ENCODE assay signal across 1 cellular context in the genomic region with DNA sequence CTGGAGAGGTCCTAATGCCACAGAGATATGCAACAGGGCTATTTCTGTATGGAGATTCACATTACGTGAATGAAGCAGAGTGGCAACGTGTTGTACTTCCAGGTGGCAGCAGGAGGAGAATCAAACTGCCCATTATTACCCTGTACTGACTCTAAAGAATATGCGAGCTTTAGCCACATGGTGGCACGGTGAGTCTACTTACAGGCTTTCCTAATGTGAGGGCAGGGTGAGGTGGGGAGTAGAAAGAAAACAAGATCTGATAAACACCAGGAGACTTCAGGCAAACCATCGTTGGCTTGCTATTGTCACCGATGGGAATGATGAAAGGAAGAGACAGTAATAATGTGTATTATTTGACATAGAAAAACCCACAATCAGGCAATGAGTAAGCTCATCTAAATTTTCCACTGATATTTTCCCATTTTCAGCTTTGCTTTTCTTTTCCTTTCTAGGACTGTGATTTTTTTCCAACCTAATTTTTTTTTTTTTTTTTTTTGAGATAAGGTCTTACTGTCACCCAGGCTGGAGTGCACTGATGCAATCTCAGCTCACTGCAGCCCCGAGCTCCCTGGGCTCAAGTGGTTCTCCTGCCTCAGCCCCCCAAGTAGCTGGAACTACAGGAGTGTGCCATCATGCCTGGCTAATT.
A peak's percentile ranks its signal among the peaks of the same experiment; 100 is the strongest.
TF ChIP-seq lines count a peak whose summit lies in the region.

No MANE protein-coding gene starts in this region.

TF ChIP-seq in HepG2, 621 proteins besides CTCF, POLR2A, EP300 and RAD21 (continued from another document and continues in another):
- TF ChIP-seq, protein P1, sequence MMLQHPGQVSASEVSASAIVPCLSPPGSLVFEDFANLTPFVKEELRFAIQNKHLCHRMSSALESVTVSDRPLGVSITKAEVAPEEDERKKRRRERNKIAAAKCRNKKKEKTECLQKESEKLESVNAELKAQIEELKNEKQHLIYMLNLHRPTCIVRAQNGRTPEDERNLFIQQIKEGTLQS (CRISPR knock-in tag; IDR thresholded peaks at IDR 0.05), result no peak
- TF ChIP-seq STAT5B (CRISPR knock-in tag; IDR thresholded peaks at IDR 0.05) (no peak), ZFX (CRISPR knock-in tag; IDR thresholded peaks at IDR 0.05; ENCODE audit: low read depth) (peak; percentile 24; the same call in 1 of the 2 replicates), ATM (IDR thresholded peaks at IDR 0.05; ENCODE audit: borderline replicate concordance) (no peak), ERF (CRISPR knock-in tag; IDR thresholded peaks at IDR 0.05) (peak; percentile 76), GABPB1 (CRISPR knock-in tag; IDR thresholded peaks at IDR 0.05) (peak; percentile 16; the same call in 1 of the 2 replicates), SAP130 (CRISPR knock-in tag; IDR thresholded peaks at IDR 0.05; ENCODE audit: low read depth) (peak; percentile 67), FOXA3 (CRISPR knock-in tag; IDR thresholded peaks at IDR 0.05) (peak; percentile 41; the same call in 1 of the 2 replicates), MED1 (CRISPR knock-in tag; IDR thresholded peaks at IDR 0.05) (0 out of 2 replicates have a peak, but pooled peaks have one; percentile 36), ZNF607 (CRISPR knock-in tag; IDR thresholded peaks at IDR 0.05; ENCODE audit: borderline replicate concordance) (no peak; the same call in 1 of the 2 replicates), EHMT2 (IDR thresholded peaks at IDR 0.05; ENCODE audit: borderline replicate concordance, low read depth, low read length) (no peak), EED (CRISPR knock-in tag; IDR thresholded peaks at IDR 0.05) (no peak), ZNF143 (CRISPR knock-in tag; IDR thresholded peaks at IDR 0.05) (no peak), SNAPC2 (CRISPR knock-in tag; IDR thresholded peaks at IDR 0.05) (no peak), ZNF777 (CRISPR knock-in tag; IDR thresholded peaks at IDR 0.05) (no peak), MBD4 (IDR thresholded peaks at IDR 0.05; ENCODE audit: borderline replicate concordance, low read length) (no peak), ZNF335 (CRISPR knock-in tag; IDR thresholded peaks at IDR 0.05) (0 out of 2 replicates have a peak, but pooled peaks have one; percentile 46), NFRKB (IDR thresholded peaks at IDR 0.05) (no peak), ZNF891 (CRISPR knock-in tag; IDR thresholded peaks at IDR 0.05) (no peak), BORCS8-MEF2B (CRISPR knock-in tag; IDR thresholded peaks at IDR 0.05) (no peak), ARNT2 (CRISPR knock-in tag; IDR thresholded peaks at IDR 0.05; ENCODE audit: low read depth) (no peak), NFE2L2 (IDR thresholded peaks at IDR 0.05; ENCODE audit: low read length) (no peak)
- TF ChIP-seq, protein P2, sequence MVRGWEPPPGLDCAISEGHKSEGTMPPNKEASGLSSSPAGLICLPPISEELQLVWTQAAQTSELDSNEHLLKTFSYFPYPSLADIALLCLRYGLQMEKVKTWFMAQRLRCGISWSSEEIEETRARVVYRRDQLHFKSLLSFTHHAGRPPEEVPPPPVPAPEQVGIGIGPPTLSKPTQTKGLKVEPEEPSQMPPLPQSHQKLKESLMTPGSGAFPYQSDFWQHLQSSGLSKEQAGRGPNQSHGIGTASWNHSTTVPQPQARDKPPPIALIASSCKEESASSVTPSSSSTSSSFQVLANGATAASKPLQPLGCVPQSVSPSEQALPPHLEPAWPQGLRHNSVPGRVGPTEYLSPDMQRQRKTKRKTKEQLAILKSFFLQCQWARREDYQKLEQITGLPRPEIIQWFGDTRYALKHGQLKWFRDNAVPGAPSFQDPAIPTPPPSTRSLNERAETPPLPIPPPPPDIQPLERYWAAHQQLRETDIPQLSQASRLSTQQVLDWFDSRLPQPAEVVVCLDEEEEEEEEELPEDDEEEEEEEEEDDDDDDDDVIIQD (CRISPR knock-in tag; IDR thresholded peaks at IDR 0.05; ENCODE audit: low read depth), result 0 out of 2 replicates have a peak, but pooled peaks have one; percentile 65
- TF ChIP-seq, protein P3, sequence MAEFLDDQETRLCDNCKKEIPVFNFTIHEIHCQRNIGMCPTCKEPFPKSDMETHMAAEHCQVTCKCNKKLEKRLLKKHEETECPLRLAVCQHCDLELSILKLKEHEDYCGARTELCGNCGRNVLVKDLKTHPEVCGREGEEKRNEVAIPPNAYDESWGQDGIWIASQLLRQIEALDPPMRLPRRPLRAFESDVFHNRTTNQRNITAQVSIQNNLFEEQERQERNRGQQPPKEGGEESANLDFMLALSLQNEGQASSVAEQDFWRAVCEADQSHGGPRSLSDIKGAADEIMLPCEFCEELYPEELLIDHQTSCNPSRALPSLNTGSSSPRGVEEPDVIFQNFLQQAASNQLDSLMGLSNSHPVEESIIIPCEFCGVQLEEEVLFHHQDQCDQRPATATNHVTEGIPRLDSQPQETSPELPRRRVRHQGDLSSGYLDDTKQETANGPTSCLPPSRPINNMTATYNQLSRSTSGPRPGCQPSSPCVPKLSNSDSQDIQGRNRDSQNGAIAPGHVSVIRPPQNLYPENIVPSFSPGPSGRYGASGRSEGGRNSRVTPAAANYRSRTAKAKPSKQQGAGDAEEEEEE (CRISPR knock-in tag; IDR thresholded peaks at IDR 0.05; ENCODE audit: borderline replicate concordance), result no peak
- TF ChIP-seq, protein P4, sequence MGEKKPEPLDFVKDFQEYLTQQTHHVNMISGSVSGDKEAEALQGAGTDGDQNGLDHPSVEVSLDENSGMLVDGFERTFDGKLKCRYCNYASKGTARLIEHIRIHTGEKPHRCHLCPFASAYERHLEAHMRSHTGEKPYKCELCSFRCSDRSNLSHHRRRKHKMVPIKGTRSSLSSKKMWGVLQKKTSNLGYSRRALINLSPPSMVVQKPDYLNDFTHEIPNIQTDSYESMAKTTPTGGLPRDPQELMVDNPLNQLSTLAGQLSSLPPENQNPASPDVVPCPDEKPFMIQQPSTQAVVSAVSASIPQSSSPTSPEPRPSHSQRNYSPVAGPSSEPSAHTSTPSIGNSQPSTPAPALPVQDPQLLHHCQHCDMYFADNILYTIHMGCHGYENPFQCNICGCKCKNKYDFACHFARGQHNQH (CRISPR knock-in tag; IDR thresholded peaks at IDR 0.05), result 0 out of 2 replicates have a peak, but pooled peaks have one; percentile 54
- TF ChIP-seq, protein P5, sequence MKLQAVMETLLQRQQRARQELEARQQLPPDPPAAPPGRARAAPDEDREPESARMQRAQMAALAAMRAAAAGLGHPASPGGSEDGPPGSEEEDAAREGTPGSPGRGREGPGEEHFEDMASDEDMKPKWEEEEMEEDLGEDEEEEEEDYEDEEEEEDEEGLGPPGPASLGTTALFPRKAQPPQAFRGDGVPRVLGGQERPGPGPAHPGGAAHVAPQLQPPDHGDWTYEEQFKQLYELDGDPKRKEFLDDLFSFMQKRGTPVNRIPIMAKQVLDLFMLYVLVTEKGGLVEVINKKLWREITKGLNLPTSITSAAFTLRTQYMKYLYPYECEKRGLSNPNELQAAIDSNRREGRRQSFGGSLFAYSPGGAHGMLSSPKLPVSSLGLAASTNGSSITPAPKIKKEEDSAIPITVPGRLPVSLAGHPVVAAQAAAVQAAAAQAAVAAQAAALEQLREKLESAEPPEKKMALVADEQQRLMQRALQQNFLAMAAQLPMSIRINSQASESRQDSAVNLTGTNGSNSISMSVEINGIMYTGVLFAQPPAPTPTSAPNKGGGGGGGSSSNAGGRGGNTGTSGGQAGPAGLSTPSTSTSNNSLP (IDR thresholded peaks at IDR 0.05; ENCODE audit: low read depth, low read length), result peak; percentile 39; the same call in 1 of the 2 replicates
- TF ChIP-seq, protein P6, sequence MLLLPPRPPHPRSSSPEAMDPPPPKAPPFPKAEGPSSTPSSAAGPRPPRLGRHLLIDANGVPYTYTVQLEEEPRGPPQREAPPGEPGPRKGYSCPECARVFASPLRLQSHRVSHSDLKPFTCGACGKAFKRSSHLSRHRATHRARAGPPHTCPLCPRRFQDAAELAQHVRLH (CRISPR knock-in tag; IDR thresholded peaks at IDR 0.05; ENCODE audit: borderline replicate concordance, low read depth), result peak; percentile 51; the same call in 1 of the 2 replicates
- TF ChIP-seq, protein P7, sequence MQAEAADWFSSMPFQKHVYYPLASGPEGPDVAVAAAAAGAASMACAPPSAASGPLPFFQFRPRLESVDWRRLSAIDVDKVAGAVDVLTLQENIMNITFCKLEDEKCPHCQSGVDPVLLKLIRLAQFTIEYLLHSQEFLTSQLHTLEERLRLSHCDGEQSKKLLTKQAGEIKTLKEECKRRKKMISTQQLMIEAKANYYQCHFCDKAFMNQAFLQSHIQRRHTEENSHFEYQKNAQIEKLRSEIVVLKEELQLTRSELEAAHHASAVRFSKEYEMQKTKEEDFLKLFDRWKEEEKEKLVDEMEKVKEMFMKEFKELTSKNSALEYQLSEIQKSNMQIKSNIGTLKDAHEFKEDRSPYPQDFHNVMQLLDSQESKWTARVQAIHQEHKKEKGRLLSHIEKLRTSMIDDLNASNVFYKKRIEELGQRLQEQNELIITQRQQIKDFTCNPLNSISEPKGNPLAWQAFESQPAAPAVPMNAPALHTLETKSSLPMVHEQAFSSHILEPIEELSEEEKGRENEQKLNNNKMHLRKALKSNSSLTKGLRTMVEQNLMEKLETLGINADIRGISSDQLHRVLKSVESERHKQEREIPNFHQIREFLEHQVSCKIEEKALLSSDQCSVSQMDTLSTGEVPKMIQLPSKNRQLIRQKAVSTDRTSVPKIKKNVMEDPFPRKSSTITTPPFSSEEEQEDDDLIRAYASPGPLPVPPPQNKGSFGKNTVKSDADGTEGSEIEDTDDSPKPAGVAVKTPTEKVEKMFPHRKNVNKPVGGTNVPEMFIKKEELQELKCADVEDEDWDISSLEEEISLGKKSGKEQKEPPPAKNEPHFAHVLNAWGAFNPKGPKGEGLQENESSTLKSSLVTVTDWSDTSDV (CRISPR knock-in tag; IDR thresholded peaks at IDR 0.05), result no peak
- TF ChIP-seq, protein P8, sequence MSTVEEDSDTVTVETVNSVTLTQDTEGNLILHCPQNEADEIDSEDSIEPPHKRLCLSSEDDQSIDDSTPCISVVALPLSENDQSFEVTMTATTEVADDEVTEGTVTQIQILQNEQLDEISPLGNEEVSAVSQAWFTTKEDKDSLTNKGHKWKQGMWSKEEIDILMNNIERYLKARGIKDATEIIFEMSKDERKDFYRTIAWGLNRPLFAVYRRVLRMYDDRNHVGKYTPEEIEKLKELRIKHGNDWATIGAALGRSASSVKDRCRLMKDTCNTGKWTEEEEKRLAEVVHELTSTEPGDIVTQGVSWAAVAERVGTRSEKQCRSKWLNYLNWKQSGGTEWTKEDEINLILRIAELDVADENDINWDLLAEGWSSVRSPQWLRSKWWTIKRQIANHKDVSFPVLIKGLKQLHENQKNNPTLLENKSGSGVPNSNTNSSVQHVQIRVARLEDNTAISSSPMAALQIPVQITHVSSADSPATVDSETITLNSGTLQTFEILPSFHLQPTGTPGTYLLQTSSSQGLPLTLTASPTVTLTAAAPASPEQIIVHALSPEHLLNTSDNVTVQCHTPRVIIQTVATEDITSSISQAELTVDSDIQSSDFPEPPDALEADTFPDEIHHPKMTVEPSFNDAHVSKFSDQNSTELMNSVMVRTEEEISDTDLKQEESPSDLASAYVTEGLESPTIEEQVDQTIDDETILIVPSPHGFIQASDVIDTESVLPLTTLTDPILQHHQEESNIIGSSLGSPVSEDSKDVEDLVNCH (CRISPR knock-in tag; IDR thresholded peaks at IDR 0.05), result no peak
- TF ChIP-seq, protein P9, sequence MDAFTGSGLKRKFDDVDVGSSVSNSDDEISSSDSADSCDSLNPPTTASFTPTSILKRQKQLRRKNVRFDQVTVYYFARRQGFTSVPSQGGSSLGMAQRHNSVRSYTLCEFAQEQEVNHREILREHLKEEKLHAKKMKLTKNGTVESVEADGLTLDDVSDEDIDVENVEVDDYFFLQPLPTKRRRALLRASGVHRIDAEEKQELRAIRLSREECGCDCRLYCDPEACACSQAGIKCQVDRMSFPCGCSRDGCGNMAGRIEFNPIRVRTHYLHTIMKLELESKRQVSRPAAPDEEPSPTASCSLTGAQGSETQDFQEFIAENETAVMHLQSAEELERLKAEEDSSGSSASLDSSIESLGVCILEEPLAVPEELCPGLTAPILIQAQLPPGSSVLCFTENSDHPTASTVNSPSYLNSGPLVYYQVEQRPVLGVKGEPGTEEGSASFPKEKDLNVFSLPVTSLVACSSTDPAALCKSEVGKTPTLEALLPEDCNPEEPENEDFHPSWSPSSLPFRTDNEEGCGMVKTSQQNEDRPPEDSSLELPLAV (CRISPR knock-in tag; conservative IDR thresholded peaks at IDR 0.05; ENCODE audit: low read depth), result no peak
- TF ChIP-seq, protein P10, sequence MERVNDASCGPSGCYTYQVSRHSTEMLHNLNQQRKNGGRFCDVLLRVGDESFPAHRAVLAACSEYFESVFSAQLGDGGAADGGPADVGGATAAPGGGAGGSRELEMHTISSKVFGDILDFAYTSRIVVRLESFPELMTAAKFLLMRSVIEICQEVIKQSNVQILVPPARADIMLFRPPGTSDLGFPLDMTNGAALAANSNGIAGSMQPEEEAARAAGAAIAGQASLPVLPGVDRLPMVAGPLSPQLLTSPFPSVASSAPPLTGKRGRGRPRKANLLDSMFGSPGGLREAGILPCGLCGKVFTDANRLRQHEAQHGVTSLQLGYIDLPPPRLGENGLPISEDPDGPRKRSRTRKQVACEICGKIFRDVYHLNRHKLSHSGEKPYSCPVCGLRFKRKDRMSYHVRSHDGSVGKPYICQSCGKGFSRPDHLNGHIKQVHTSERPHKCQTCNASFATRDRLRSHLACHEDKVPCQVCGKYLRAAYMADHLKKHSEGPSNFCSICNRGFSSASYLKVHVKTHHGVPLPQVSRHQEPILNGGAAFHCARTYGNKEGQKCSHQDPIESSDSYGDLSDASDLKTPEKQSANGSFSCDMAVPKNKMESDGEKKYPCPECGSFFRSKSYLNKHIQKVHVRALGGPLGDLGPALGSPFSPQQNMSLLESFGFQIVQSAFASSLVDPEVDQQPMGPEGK (CRISPR knock-in tag; IDR thresholded peaks at IDR 0.05), result peak; percentile 66
- TF ChIP-seq, protein P11, sequence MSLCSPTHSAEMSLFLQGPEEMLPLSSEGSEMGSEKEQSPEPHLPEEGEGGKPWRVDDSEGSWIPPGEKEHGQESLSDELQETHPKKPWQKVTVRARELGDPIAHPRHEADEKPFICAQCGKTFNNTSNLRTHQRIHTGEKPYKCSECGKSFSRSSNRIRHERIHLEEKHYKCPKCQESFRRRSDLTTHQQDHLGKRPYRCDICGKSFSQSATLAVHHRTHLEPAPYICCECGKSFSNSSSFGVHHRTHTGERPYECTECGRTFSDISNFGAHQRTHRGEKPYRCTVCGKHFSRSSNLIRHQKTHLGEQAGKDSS (CRISPR knock-in tag; IDR thresholded peaks at IDR 0.05; ENCODE audit: borderline replicate concordance, low read depth), result 0 out of 2 replicates have a peak, but pooled peaks have one; percentile 55
- TF ChIP-seq, protein P12, sequence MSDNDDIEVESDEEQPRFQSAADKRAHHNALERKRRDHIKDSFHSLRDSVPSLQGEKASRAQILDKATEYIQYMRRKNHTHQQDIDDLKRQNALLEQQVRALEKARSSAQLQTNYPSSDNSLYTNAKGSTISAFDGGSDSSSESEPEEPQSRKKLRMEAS (IDR thresholded peaks at IDR 0.05), result peak; percentile 16; the same call in 1 of the 2 replicates
- TF ChIP-seq, protein P13, sequence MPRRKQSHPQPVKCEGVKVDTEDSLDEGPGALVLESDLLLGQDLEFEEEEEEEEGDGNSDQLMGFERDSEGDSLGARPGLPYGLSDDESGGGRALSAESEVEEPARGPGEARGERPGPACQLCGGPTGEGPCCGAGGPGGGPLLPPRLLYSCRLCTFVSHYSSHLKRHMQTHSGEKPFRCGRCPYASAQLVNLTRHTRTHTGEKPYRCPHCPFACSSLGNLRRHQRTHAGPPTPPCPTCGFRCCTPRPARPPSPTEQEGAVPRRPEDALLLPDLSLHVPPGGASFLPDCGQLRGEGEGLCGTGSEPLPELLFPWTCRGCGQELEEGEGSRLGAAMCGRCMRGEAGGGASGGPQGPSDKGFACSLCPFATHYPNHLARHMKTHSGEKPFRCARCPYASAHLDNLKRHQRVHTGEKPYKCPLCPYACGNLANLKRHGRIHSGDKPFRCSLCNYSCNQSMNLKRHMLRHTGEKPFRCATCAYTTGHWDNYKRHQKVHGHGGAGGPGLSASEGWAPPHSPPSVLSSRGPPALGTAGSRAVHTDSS (CRISPR knock-in tag; conservative IDR thresholded peaks at IDR 0.05), result no peak
